Comparison of ENCODE assay signal across 32 cellular contexts in the genomic region with DNA sequence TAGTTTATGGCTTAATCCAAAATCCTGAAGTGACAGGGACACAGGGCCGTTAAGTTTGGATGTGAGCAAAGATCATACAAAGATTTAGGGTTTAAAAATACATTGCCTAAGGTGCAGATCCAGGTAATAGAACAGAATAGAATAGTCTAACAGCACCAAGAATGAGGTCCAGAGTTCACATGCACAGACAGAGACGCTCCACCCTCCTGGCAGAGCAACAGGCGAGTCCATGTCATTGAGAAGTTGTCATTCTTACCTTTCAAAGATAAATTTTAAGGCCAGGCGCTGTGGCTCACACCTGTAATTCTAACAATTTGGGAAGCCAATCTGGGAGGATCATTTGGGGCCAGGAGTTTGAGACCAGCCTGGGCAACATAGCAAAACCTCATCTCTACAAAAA.
"Had no signal": no experiment of that assay in that cellular context is flagged by ENCODE, and none has a peak within 500 bp of the region (broad histone marks: within the 10 kb centered on the region; RNA-seq: fewer than 3 reads in every experiment).

No MANE protein-coding gene starts in this region.

- H3K27me3 ChIP-seq: brain microvascular endothelial cell had no signal

- H3K36me3 ChIP-seq: brain microvascular endothelial cell had no signal

- H3K27ac ChIP-seq: brain microvascular endothelial cell, epithelial cell of prostate had no signal

- ATAC-seq: activated T-cell treated with anti-CD3 and anti-CD28 coated beads, Interleukin-2, amount 50 U/mL, for 72 hours; T-helper 17 cell had no signal

- FAIRE-seq: astrocyte, bronchial epithelial cell, colon, endometrium, endothelial cell of umbilical vein, frontal cortex had no signal

- DNase-seq: activated CD4-positive, alpha-beta memory T cell treated with anti-CD3 and anti-CD28 coated beads, Interleukin-2, amount 10 ng/mL, durations not matched to agents 7 days and 5 days; activated CD4-positive, alpha-beta T cell treated with anti-CD3 and anti-CD28 coated beads for 4 hours; activated CD4-positive, alpha-beta T cell treated with anti-CD3 and anti-CD28 coated beads, Interleukin-2, amount 10 ng/mL, durations not matched to agents 7 days and 5 days; activated CD4-positive, alpha-beta T cell treated with anti-CD3 and anti-CD28 coated beads, Interleukin-2, amount 50 U/mL, for 4 hours; activated CD4-positive, CD25-positive, alpha-beta regulatory T cell; activated CD4-positive, CD25-positive, alpha-beta regulatory T cell treated with anti-CD3 and anti-CD28 coated beads, Interleukin-2, amount 50 U/mL, for 72 hours; activated CD8-positive, alpha-beta memory T cell treated with anti-CD3 and anti-CD28 coated beads, Interleukin-2, amount 50 U/mL, for 48 hours; activated gamma-delta T cell; activated naive CD4-positive, alpha-beta T cell; activated naive CD4-positive, alpha-beta T cell treated with anti-CD3 and anti-CD28 coated beads, Interleukin-2, amount 50 U/mL, for 16 hours; activated T-cell treated with anti-CD3 and anti-CD28 coated beads for 4 hours; activated T-cell treated with anti-CD3 and anti-CD28 coated beads, Interleukin-2, amount 50 U/mL, for 24 hours; activated T-cell treated with anti-CD3 and anti-CD28 coated beads, Interleukin-2, amount 50 U/mL, for 72 hours; amniotic stem cell; anterior cingulate cortex; brain microvascular endothelial cell; caudate nucleus; cortex of kidney; dermis blood vessel endothelial cell; effector CD4-positive, alpha-beta T cell; foreskin fibroblast; glutamatergic neuron; T-helper 1 cell; T-helper 17 cell; T1000 had no signal
